ENCODE assay signal across 18 cellular contexts in the genomic region with DNA sequence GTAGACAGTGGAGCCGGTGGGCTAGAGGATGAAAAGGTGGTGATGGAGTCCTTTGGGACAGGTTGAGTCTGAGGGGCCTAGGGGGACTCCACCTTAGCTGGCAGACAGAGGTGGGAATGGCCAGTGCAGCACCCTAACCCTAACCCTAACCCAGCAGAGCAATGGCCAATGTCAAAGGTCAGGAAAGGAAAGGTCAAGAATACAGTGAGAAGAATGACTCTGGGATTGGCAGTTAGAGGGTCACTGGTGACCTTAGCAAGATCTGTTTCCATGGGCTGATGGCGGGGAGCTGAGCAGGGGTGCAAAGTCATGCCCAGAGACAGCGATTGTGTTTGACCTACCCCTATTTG. TPM values are rescaled to one million over a fixed set of nuclear protein-coding genes. Genes with fewer than 3 reads are reported as not detected.
DNase-seq lines count a peak whose midpoint lies in the region; ATAC-seq, FAIRE-seq and TF ChIP-seq lines count a peak whose summit lies in the region.
"Had no signal": no experiment of that assay in that cellular context is flagged by ENCODE, and none has a peak within 500 bp of the region (broad histone marks: within the 10 kb centered on the region; RNA-seq: fewer than 3 reads in every experiment).

No MANE protein-coding gene starts in this region.

- H3K4me1 ChIP-seq in BLaER1 (peaks cover 95% of the 10 kb centered on the region), GM12878 (ENCODE audit: control insufficient read depth, insufficient read depth, low read length) (peaks cover 14% of the 10 kb centered on the region), spleen (peaks cover 11 to 19% (median 15%) of the 10 kb centered on the region in 6 donors), left lung (peaks cover 0 to 30% of the 10 kb centered on the region in 2 donors)

- RAD21 ChIA-PET in GM12878 (lab: Charles Lee; ENCODE audit: unreplicated experiment): interaction anchor here (1.2 kb wide), 1 partner anchor 11 kb away, joined by 3 read pairs; no protein-coding TSS in a partner anchor

- no TSS peak for BruUV-seq in GM12878 (replicated peaks; lab: Mats Ljungman, UMichigan)

- H4K20me1 ChIP-seq in BLaER1 (no peaks in the 10 kb centered on the region), GM12878 (ENCODE audit: control insufficient read depth, insufficient read depth) (no peaks in the 10 kb centered on the region)

- no peak for FAIRE-seq in GM12878 (lab: Jason Lieb, UNC)
- FAIRE-seq in urothelium cell line (lab: Jason Lieb, UNC): no peak
- FAIRE-seq: G401.6, GM12892, GM19239 had no signal

- H3K79me2 ChIP-seq in GM12878 (ENCODE audit: control insufficient read depth, insufficient read depth, low read length): 0 out of 2 replicates have a peak, but pooled peaks cover 1% of the 10 kb centered on the region

- peaks cover 36% of the 10 kb centered on the region for H3K9me3 ChIP-seq in BLaER1
- no peaks in the 10 kb centered on the region for H3K9me3 ChIP-seq in KOPT-K1 (ENCODE audit: insufficient read depth, low read length, poor library complexity, severe bottlenecking)
- no peaks in the 10 kb centered on the region; the same call in 2 of the 3 replicates for H3K9me3 ChIP-seq in GM12878 (replicated peaks; ENCODE audit: control insufficient read depth, insufficient read depth, low read length)
- H3K9me3 ChIP-seq in spleen: no peaks in the 10 kb centered on the region
- no peaks in the 10 kb centered on the region for H3K9me3 ChIP-seq in left lung

- no peak overlapping the region for H3K9ac ChIP-seq in BLaER1
- H3K9ac ChIP-seq in GM12878 (ENCODE audit: control insufficient read depth, insufficient read depth, low read length): no peak overlapping the region
- H3K9ac ChIP-seq: GM23248 had no signal

- 0 out of 2 replicates have a peak overlapping the region, but pooled peaks have one; percentile 19 for H3K4me2 ChIP-seq in BLaER1
- H3K4me2 ChIP-seq in GM12878 (ENCODE audit: control insufficient read depth, insufficient read depth): no peak overlapping the region

- in situ Hi-C loops in GM12878 (cut with MboI): no loop called here

- POLR2A ChIA-PET in GM12878 (lab: Charles Lee): no interaction called here

- TF ChIP-seq POLR2A in GM12878 (IDR thresholded peaks at IDR 0.05; ENCODE audit: low read depth, low read length) (no peak), spleen (IDR thresholded peaks at IDR 0.05) (no peak)

- intact Hi-C loops in GM12878 (cut with micrococcal nuclease; ENCODE audit: unreplicated experiment) (no loop called here), spleen (cut with DNase I; ENCODE audit: low total_unique reads) (no loop called here), left lung (cut with DNase I) (no loop called here)

- H2AFZ ChIP-seq in GM12878 (ENCODE audit: control insufficient read depth, low read depth, low read length): no peak overlapping the region
- H2AFZ ChIP-seq: GM23248 had no signal

- DNase-seq in GM12878 (ENCODE audit: low read depth, low spot score): no peak
- peak; percentile 21 for DNase-seq in spleen
- no peak for DNase-seq in left lung
- no peak for DNase-seq in urothelium cell line (ENCODE audit: low spot score)
- DNase-seq in NCI-H2227 treated with DMSO at 0.1 percent for 48 hours (lab: John Stamatoyannopoulos, UW): no peak
- DNase-seq: 8988T; AML-193; C1 segment of cervical spinal cord; CD4-positive, alpha-beta T cell; DMS79; H7 had no signal

- no peak for TF ChIP-seq RAD21 in GM12878 (IDR thresholded peaks at IDR 0.05; ENCODE audit: insufficient read depth, low read depth, low read length)

- 82% methylated on average over 3 of the region's 3 CpGs for WGBS in GM12878 (ENCODE audit: insufficient coverage, insufficient replicate concordance, low lambda C conversion rate, missing lambda C conversion rate)
- 89 to 98% (median 92%) methylated on average over 3 of the region's 3 CpGs for WGBS in spleen, 5 donors

- peak overlapping the region; percentile 75 for H3K27ac ChIP-seq in BLaER1
- H3K27ac ChIP-seq in KOPT-K1 (ENCODE audit: low read depth, low read length, poor library complexity, severe bottlenecking): peak overlapping the region; percentile 99
- no peak overlapping the region for H3K27ac ChIP-seq in GM12878 (ENCODE audit: control insufficient read depth, insufficient read depth)
- no peak overlapping the region for H3K27ac ChIP-seq in spleen
- H3K27ac ChIP-seq in left lung: peak overlapping the region in 1 of 2 donors; percentile 23
- H3K27ac ChIP-seq: GM23248 had no signal

- H3K27me3 ChIP-seq in BLaER1 (no peaks in the 10 kb centered on the region), GM12878 (replicated peaks in 1 of 2; ENCODE audit: control insufficient read depth in 2 of 2, insufficient read depth in 2 of 2, low read length in 1 of 2) (no peaks in the 10 kb centered on the region), spleen (replicated peaks in 1 of 7) (peaks cover 0 to 7% (median 0%) of the 10 kb centered on the region in 7 donors), left lung (no peaks in the 10 kb centered on the region)

- no peak for TF ChIP-seq EP300 in GM12878 (IDR thresholded peaks at IDR 0.05; ENCODE audit: borderline replicate concordance in 1 of 2, control insufficient read depth in 1 of 2, low read depth in 2 of 2, low read length in 2 of 2)

- H3K4me3 ChIP-seq in BLaER1 (no peak overlapping the region), GM12878 (no peak overlapping the region), spleen (no peak overlapping the region), left lung (no peak overlapping the region)
- H3K4me3 ChIP-seq: GM23248 had no signal

- SMC1A ChIA-PET in GM12878 (lab: Charles Lee; ENCODE audit: uncharacterized antibody, unreplicated experiment): no interaction called here

- ATAC-seq in GM12878 (no peak), left lung (no peak), GM21528 (IDR thresholded peaks at IDR 0.05; ENCODE audit: low FRiP score, unreplicated experiment) (no peak)

- no peak for TF ChIP-seq CTCF in GM12878 (IDR thresholded peaks at IDR 0.05 in 2 of 3, conservative IDR thresholded peaks at IDR 0.05 in 1 of 3; ENCODE audit: control insufficient read depth in 2 of 3, extremely low read depth in 1 of 3, insufficient read depth in 1 of 3, low read depth in 3 of 3, low read length in 3 of 3)
- TF ChIP-seq CTCF in spleen (IDR thresholded peaks at IDR 0.05 in 8 of 11, conservative IDR thresholded peaks at IDR 0.05 in 3 of 11): no peak
- no peak for TF ChIP-seq CTCF in left lung (IDR thresholded peaks at IDR 0.05)

- H3K36me3 ChIP-seq in BLaER1 (peaks cover 82% of the 10 kb centered on the region), KOPT-K1 (ENCODE audit: insufficient read depth, low read length) (peaks cover 99% of the 10 kb centered on the region), GM12878 (ENCODE audit: control insufficient read depth in 2 of 2, insufficient read depth in 2 of 2, low read length in 1 of 2) (peaks cover 2 to 4% of the 10 kb centered on the region in 2 experiments; a peak in 3 of 4 replicates), spleen (peaks cover 0 to 54% (median 0%) of the 10 kb centered on the region in 6 donors), left lung (peaks cover 0 to 70% of the 10 kb centered on the region in 2 donors)

- CTCF ChIA-PET in GM12878 (lab: Yijun Ruan, JAX): interaction anchor here (1.1 to 1.8 kb wide), 3 partner anchors 10 to 26 kb away, joined by 4 to 5 read pairs (median 4); no protein-coding TSS in a partner anchor

RNA-seq across cellular contexts. Expression of gene GNA15, which starts 16.6 kb away (rescaled TPM):
- 17.5 and 19.5 TPM in 2 replicates for total RNA-seq in GM12878 (2013; cell fraction: nucleolus; rRNA removed)
- total RNA-seq in GM12878 (2014; rRNA removed) (16.7 and 18.0 TPM in 2 replicates), GM12878 (2014; rRNA removed; fragmentation: Illumina TruSeq; extraction: Trizol) (8.7 and 9.5 TPM in 2 replicates), GM12878 (2021) (16.2 and 16.9 TPM in 2 replicates), spleen (10 to 100 TPM in 6 of 7 donors, 1 to 10 TPM in 1; 9.8 to 24.9 (median 12.7) TPM), left lung (10 to 100 TPM; 17.6 to 35.9 TPM)
- 1.9 TPM for polyA plus RNA-seq in GM12878 (2011; ENCODE audit: low read depth)
- polyA plus RNA-seq in GM12878 (2011; rRNA removed) (10.2 and 16.6 TPM in 2 replicates), GM12878 (2014; fragmentation: Illumina TruSeq; extraction: Trizol) (2.5 and 7.3 TPM in 2 replicates), GM12878 (2014; fragmentation: Nextera tagmentation; extraction: Ambion mirVana) (1 to 10 TPM in 1 of 2 experiments, under 1 TPM in 1; 0.42 to 1.7 TPM), GM12878 (2014; rRNA removed) (13.0 and 13.8 TPM in 2 replicates), GM12878 (2016; fragmentation: Nextera tagmentation; extraction: Ambion mirVana) (10 to 100 TPM in 1 of 2 experiments, 1 to 10 TPM in 1; 8.7 to 10.1 TPM), spleen (1 to 10 TPM; 3.8 to 7.6 (median 5.2) TPM)
- 23.5 and 26.3 TPM in 2 replicates for polyA plus RNA-seq in GM12878 (2011; cell fraction: cytosol; rRNA removed)
- 16.4 and 17.5 TPM in 2 replicates for polyA plus RNA-seq in GM12878 (2011; cell fraction: nucleus; rRNA removed)
- polyA plus RNA-seq in GM12878 (2012): 6.3 and 11.1 TPM in 2 replicates
- 13.3 and 23.2 TPM in 2 replicates for polyA minus RNA-seq in GM12878 (2011; rRNA and poly(A)+ RNA removed)
- polyA minus RNA-seq in GM12878 (2011; cell fraction: cytosol; rRNA and poly(A)+ RNA removed): 10.2 and 11.1 TPM in 2 replicates
- polyA minus RNA-seq in GM12878 (2011; cell fraction: nucleus; rRNA and poly(A)+ RNA removed): 4.6 and 6.2 TPM in 2 replicates
- total RNA-seq: GM23248, H7 had no signal
- polyA plus RNA-seq: GM23248 had no signal

RNA-seq across cellular contexts. Expression of gene S1PR4, which starts 26.2 kb away (rescaled TPM):
- total RNA-seq in GM12878 (2013; cell fraction: nucleolus; rRNA removed): 25.9 and 29.4 TPM in 2 replicates
- 50.1 and 57.7 TPM in 2 replicates for total RNA-seq in GM12878 (2014; rRNA removed)
- 4.7 and 6.1 TPM in 2 replicates for total RNA-seq in GM12878 (2014; rRNA removed; fragmentation: Illumina TruSeq; extraction: Trizol)
- 32.4 and 33.7 TPM in 2 replicates for total RNA-seq in GM12878 (2021)
- 5.5 TPM for polyA plus RNA-seq in GM12878 (2011; ENCODE audit: low read depth)
- polyA plus RNA-seq in GM12878 (2011; rRNA removed): not detected in 2 replicates
- 0.04 TPM in 1 of 2 replicates, not detected in the other for polyA plus RNA-seq in GM12878 (2011; cell fraction: cytosol; rRNA removed)
- polyA plus RNA-seq in GM12878 (2011; cell fraction: nucleus; rRNA removed): 0.26 and 0.33 TPM in 2 replicates
- polyA plus RNA-seq in GM12878 (2012): 20.4 and 25.5 TPM in 2 replicates
- 0.54 TPM in 1 of 2 replicates, not detected in the other for polyA plus RNA-seq in GM12878 (2014; fragmentation: Illumina TruSeq; extraction: Trizol)
- 1 to 10 TPM in 1 of 2 experiments, under 1 TPM in 1; 0.19 to 1.2 TPM for polyA plus RNA-seq in GM12878 (2014; fragmentation: Nextera tagmentation; extraction: Ambion mirVana)
- 35.7 and 44.5 TPM in 2 replicates for polyA plus RNA-seq in GM12878 (2014; rRNA removed)
- 10 to 100 TPM; 42.2 to 43.3 TPM for polyA plus RNA-seq in GM12878 (2016; fragmentation: Nextera tagmentation; extraction: Ambion mirVana)
- polyA minus RNA-seq in GM12878 (2011; rRNA and poly(A)+ RNA removed): not detected in 2 replicates
- not detected in 2 replicates for polyA minus RNA-seq in GM12878 (2011; cell fraction: cytosol; rRNA and poly(A)+ RNA removed)
- 0.29 TPM in 1 of 2 replicates, not detected in the other for polyA minus RNA-seq in GM12878 (2011; cell fraction: nucleus; rRNA and poly(A)+ RNA removed)
- total RNA-seq in spleen: 100 to 1,000 TPM in 2 of 7 donors, 10 to 100 TPM in 5; 46.3 to 171 (median 64.4) TPM
- polyA plus RNA-seq in spleen: 10 to 100 TPM; 44.7 to 68.9 (median 59.6) TPM
- 10 to 100 TPM in 1 of 2 donors, 1 to 10 TPM in 1; 9.3 to 20.8 TPM for total RNA-seq in left lung
- total RNA-seq: GM23248, H7 had no signal
- polyA plus RNA-seq: GM23248 had no signal

RNA-seq across cellular contexts. Expression of gene NCLN, which starts 33.3 kb away (rescaled TPM):
- 37.3 and 45.2 TPM in 2 replicates for total RNA-seq in GM12878 (2013; cell fraction: nucleolus; rRNA removed)
- total RNA-seq in GM12878 (2014; rRNA removed): 35.0 and 43.0 TPM in 2 replicates
- 14.5 and 18.6 TPM in 2 replicates for total RNA-seq in GM12878 (2014; rRNA removed; fragmentation: Illumina TruSeq; extraction: Trizol)
- total RNA-seq in GM12878 (2021): 69.2 and 79.1 TPM in 2 replicates
- 8.1 TPM for polyA plus RNA-seq in GM12878 (2011; ENCODE audit: low read depth)
- 10.7 and 29.5 TPM in 2 replicates for polyA plus RNA-seq in GM12878 (2011; rRNA removed)
- 38.7 and 57.3 TPM in 2 replicates for polyA plus RNA-seq in GM12878 (2011; cell fraction: cytosol; rRNA removed)
- polyA plus RNA-seq in GM12878 (2011; cell fraction: nucleus; rRNA removed): 95.1 and 119 TPM in 2 replicates
- polyA plus RNA-seq in GM12878 (2012): 36.4 and 40.2 TPM in 2 replicates
- 2.3 and 11.6 TPM in 2 replicates for polyA plus RNA-seq in GM12878 (2014; fragmentation: Illumina TruSeq; extraction: Trizol)
- 1 to 10 TPM; 2.2 to 7.2 TPM for polyA plus RNA-seq in GM12878 (2014; fragmentation: Nextera tagmentation; extraction: Ambion mirVana)
- polyA plus RNA-seq in GM12878 (2014; rRNA removed): 42.6 and 64.0 TPM in 2 replicates
- 10 to 100 TPM; 71.8 to 75.2 TPM for polyA plus RNA-seq in GM12878 (2016; fragmentation: Nextera tagmentation; extraction: Ambion mirVana)
- 28.0 and 50.8 TPM in 2 replicates for polyA minus RNA-seq in GM12878 (2011; rRNA and poly(A)+ RNA removed)
- polyA minus RNA-seq in GM12878 (2011; cell fraction: cytosol; rRNA and poly(A)+ RNA removed): 25.0 and 25.9 TPM in 2 replicates
- 12.5 and 24.5 TPM in 2 replicates for polyA minus RNA-seq in GM12878 (2011; cell fraction: nucleus; rRNA and poly(A)+ RNA removed)
- total RNA-seq in spleen: 10 to 100 TPM; 37.8 to 59.2 (median 47.1) TPM
- 10 to 100 TPM; 41.4 to 89.5 (median 79.6) TPM for polyA plus RNA-seq in spleen
- 100 to 1,000 TPM in 1 of 2 donors, 10 to 100 TPM in 1; 67.7 to 121 TPM for total RNA-seq in left lung

RNA-seq across cellular contexts. Expression of gene GNA11, which starts 58.2 kb away (rescaled TPM):
- 5.3 and 6.9 TPM in 2 replicates for total RNA-seq in GM12878 (2013; cell fraction: nucleolus; rRNA removed)
- 5.0 and 6.8 TPM in 2 replicates for total RNA-seq in GM12878 (2014; rRNA removed)
- total RNA-seq in GM12878 (2014; rRNA removed; fragmentation: Illumina TruSeq; extraction: Trizol): 3.0 and 4.7 TPM in 2 replicates
- 9.7 and 10.6 TPM in 2 replicates for total RNA-seq in GM12878 (2021)
- 3.1 TPM for polyA plus RNA-seq in GM12878 (2011; ENCODE audit: low read depth)
- polyA plus RNA-seq in GM12878 (2011; rRNA removed): 1.1 and 1.6 TPM in 2 replicates
- 3.6 and 4.8 TPM in 2 replicates for polyA plus RNA-seq in GM12878 (2011; cell fraction: cytosol; rRNA removed)
- polyA plus RNA-seq in GM12878 (2011; cell fraction: nucleus; rRNA removed): 6.0 and 6.4 TPM in 2 replicates
- polyA plus RNA-seq in GM12878 (2012): 5.0 and 5.7 TPM in 2 replicates
- polyA plus RNA-seq in GM12878 (2014; fragmentation: Illumina TruSeq; extraction: Trizol): 7.5 and 7.9 TPM in 2 replicates
- polyA plus RNA-seq in GM12878 (2014; fragmentation: Nextera tagmentation; extraction: Ambion mirVana): under 1 TPM; 0.07 to 0.21 TPM
- polyA plus RNA-seq in GM12878 (2014; rRNA removed): 5.5 and 6.4 TPM in 2 replicates
- 1 to 10 TPM; 1.9 to 2.2 TPM for polyA plus RNA-seq in GM12878 (2016; fragmentation: Nextera tagmentation; extraction: Ambion mirVana)
- polyA minus RNA-seq in GM12878 (2011; rRNA and poly(A)+ RNA removed): 5.2 and 7.8 TPM in 2 replicates
- polyA minus RNA-seq in GM12878 (2011; cell fraction: cytosol; rRNA and poly(A)+ RNA removed): 1.6 and 2.8 TPM in 2 replicates
- polyA minus RNA-seq in GM12878 (2011; cell fraction: nucleus; rRNA and poly(A)+ RNA removed): 0.60 and 2.1 TPM in 2 replicates
- total RNA-seq in spleen: 10 to 100 TPM; 22.6 to 41.5 (median 33.4) TPM
- 10 to 100 TPM in 1 of 3 donors, 1 to 10 TPM in 2; 5.1 to 22.7 (median 6.1) TPM for polyA plus RNA-seq in spleen
- 10 to 100 TPM; 57.2 to 59.9 TPM for total RNA-seq in left lung

Comparison
In these comparisons a context has a peak if more than half of its experiments do, and no peak if none do; other contexts are left out.
1. H3K27ac ChIP-seq: peak in BLaER1 (single experiment) and KOPT-K1 (single experiment); none in GM12878 (single experiment) and spleen (0 of 8).